In genomic region chr20:62127799-62128198, GRCh38 we compare ENCODE assay signal across 4 cellular contexts.
"Had no signal": no experiment of that assay in that cellular context is flagged by ENCODE, and none has a peak within 500 bp of the region (broad histone marks: within the 10 kb centered on the region; RNA-seq: fewer than 3 reads in every experiment).

No MANE protein-coding gene starts in this region.

- ATAC-seq: left colon had no signal

- DNase-seq: activated gamma-delta T cell treated with Interleukin-2 at 50 U/mL for 16 hours; left colon; midbrain; stimulated activated CD4-positive, alpha-beta T cell treated with anti-CD3 and anti-CD28 coated beads, Interleukin-2, amount 100 ng/mL, for 24 hours had no signal
